Comparison of ENCODE assay signal across 25 cellular contexts in genomic region chr2:23614701-23615100, GRCh38.
DNase-seq lines count a peak whose midpoint lies in the region; ATAC-seq, FAIRE-seq and TF ChIP-seq lines count a peak whose summit lies in the region.
"Had no signal": no experiment of that assay in that cellular context is flagged by ENCODE, and none has a peak within 500 bp of the region (broad histone marks: within the 10 kb centered on the region; RNA-seq: fewer than 3 reads in every experiment).

No MANE protein-coding gene starts in this region.

- H3K9me3 Mint-ChIP-seq in stimulated activated effector memory CD8-positive, alpha-beta T cell treated with anti-CD3 and anti-CD28 coated beads, Interleukin-12 subunit alpha, Interleukin-12 subunit beta, amount 100 ng/mL, for 72 hours: no peaks in the 10 kb centered on the region
- peaks cover 0 to 1% (median 0%) of the 10 kb centered on the region in 6 donors for H3K9me3 Mint-ChIP-seq in immature natural killer cell
- peaks cover 8% of the 10 kb centered on the region for H3K9me3 Mint-ChIP-seq in CD8-positive, alpha-beta T cell
- H3K9me3 Mint-ChIP-seq: natural killer cell treated with Interleukin-12 subunit alpha and Interleukin-12 subunit beta and Interleukin-15 and Interleukin-18, amount 100 ng/mL, for 72 hours had no signal

- no peak overlapping the region for H3K4me3 ChIP-seq in kidney (ENCODE audit: low read length in 2 of 2)
- no peak overlapping the region for H3K4me3 ChIP-seq in trophoblast cell (ENCODE audit: low read depth, low read length)
- H3K4me3 ChIP-seq in CD8-positive, alpha-beta T cell (ENCODE audit: low read depth, low read length): no peak overlapping the region
- H3K4me3 ChIP-seq: smooth muscle cell, suprapubic skin had no signal

- H3K27ac Mint-ChIP-seq in stimulated activated effector memory CD8-positive, alpha-beta T cell treated with anti-CD3 and anti-CD28 coated beads, Interleukin-12 subunit alpha, Interleukin-12 subunit beta, amount 100 ng/mL, for 72 hours: no peak overlapping the region
- no peak overlapping the region for H3K27ac Mint-ChIP-seq in immature natural killer cell
- H3K27ac Mint-ChIP-seq in CD8-positive, alpha-beta T cell: no peak overlapping the region
- H3K27ac Mint-ChIP-seq: activated B cell treated with CpG ODN at 0.5 μM for 24 hours; CD4-positive, alpha-beta memory T cell; IgD-negative memory B cell had no signal

- no peak overlapping the region for H3K4me3 Mint-ChIP-seq in stimulated activated effector memory CD8-positive, alpha-beta T cell treated with anti-CD3 and anti-CD28 coated beads, Interleukin-12 subunit alpha, Interleukin-12 subunit beta, amount 100 ng/mL, for 72 hours
- H3K4me3 Mint-ChIP-seq in immature natural killer cell: peak overlapping the region in 1 of 5 donors; percentile 27
- no peak overlapping the region for H3K4me3 Mint-ChIP-seq in CD8-positive, alpha-beta T cell
- H3K4me3 Mint-ChIP-seq: activated B cell treated with CpG ODN at 0.5 μM for 24 hours; IgD-negative memory B cell; natural killer cell treated with Interleukin-12 subunit alpha and Interleukin-12 subunit beta and Interleukin-15 and Interleukin-18, amount 100 ng/mL, for 72 hours had no signal

- H2BK5ac ChIP-seq in trophoblast cell (ENCODE audit: low read depth, low read length, poor library complexity): no peak overlapping the region

- no peak overlapping the region for H3K18ac ChIP-seq in trophoblast cell (ENCODE audit: low read length)

- CTCF ChIA-PET in CD8-positive, alpha-beta T cell (lab: Charles Lee): interaction anchor here (1.5 kb wide), 1 partner anchor 9 kb away, joined by 3 read pairs; no protein-coding TSS in a partner anchor

- no peaks in the 10 kb centered on the region for H3K27me3 ChIP-seq in trophoblast cell (ENCODE audit: insufficient read depth, low read length)
- no peaks in the 10 kb centered on the region for H3K27me3 ChIP-seq in CD8-positive, alpha-beta T cell (ENCODE audit: insufficient read depth, low read length)
- H3K27me3 ChIP-seq: brain microvascular endothelial cell, suprapubic skin had no signal

- H3K36me3 ChIP-seq in kidney (ENCODE audit: control insufficient read depth in 1 of 2, insufficient read depth in 2 of 2, low read length in 2 of 2) (no peaks in the 10 kb centered on the region), trophoblast cell (ENCODE audit: control insufficient read depth in 1 of 2, insufficient read depth in 2 of 2, low read length in 2 of 2) (no peaks in the 10 kb centered on the region)
- H3K36me3 ChIP-seq in CD8-positive, alpha-beta T cell (ENCODE audit: insufficient read depth, low read length): no peaks in the 10 kb centered on the region
- H3K36me3 ChIP-seq: brain microvascular endothelial cell, suprapubic skin had no signal

- no peak overlapping the region for H3K4me2 ChIP-seq in trophoblast cell (ENCODE audit: low read length)
- H3K4me2 ChIP-seq: smooth muscle cell had no signal

- no CpG with 5 or more reads among the region's 12 CpGs for WGBS in trophoblast cell (ENCODE audit: extremely low coverage, insufficient coverage, insufficient read length)

- no peak overlapping the region for H2AK5ac ChIP-seq in trophoblast cell (ENCODE audit: low read length)

- no peak overlapping the region for H3K14ac ChIP-seq in trophoblast cell (ENCODE audit: low read length)

- peak; percentile 36 for ATAC-seq in stimulated activated effector memory CD8-positive, alpha-beta T cell treated with anti-CD3 and anti-CD28 coated beads, Interleukin-12 subunit alpha, Interleukin-12 subunit beta, amount 100 ng/mL, for 72 hours
- ATAC-seq in CD8-positive, alpha-beta T cell: no peak

- intact Hi-C loops in kidney (cut with DNase I): no loop called here
- intact Hi-C loops in CD8-positive, alpha-beta T cell (cut with DNase I, micrococcal nuclease): no loop called here

- H2AFZ ChIP-seq in trophoblast cell (ENCODE audit: insufficient read depth, low read length, poor library complexity): no peak overlapping the region

- H3K9me3 ChIP-seq in kidney (ENCODE audit: control insufficient read depth in 1 of 2, low read length in 2 of 2): no peaks in the 10 kb centered on the region
- H3K9me3 ChIP-seq in trophoblast cell (ENCODE audit: insufficient read depth, low read depth, low read length): no peaks in the 10 kb centered on the region
- no peaks in the 10 kb centered on the region for H3K9me3 ChIP-seq in CD8-positive, alpha-beta T cell (ENCODE audit: low read length)

- H3K4me1 ChIP-seq in kidney (ENCODE audit: control insufficient read depth in 1 of 2, insufficient read depth in 1 of 2, low read depth in 1 of 2, low read length in 2 of 2) (peaks cover 0 to 2% of the 10 kb centered on the region in 2 donors), trophoblast cell (ENCODE audit: control insufficient read depth in 1 of 2, insufficient read depth in 2 of 2, low read length in 2 of 2) (no peaks in the 10 kb centered on the region)
- H3K4me1 ChIP-seq in CD8-positive, alpha-beta T cell (ENCODE audit: insufficient read depth, low read length): peaks cover 14% of the 10 kb centered on the region

- POLR2A ChIA-PET in CD8-positive, alpha-beta T cell (lab: Charles Lee): no interaction called here

- H2BK12ac ChIP-seq in trophoblast cell (ENCODE audit: low read length): no peak overlapping the region

- no peak for FAIRE-seq in kidney (lab: Jason Lieb, UNC)
- FAIRE-seq: endothelial cell of umbilical vein, keratinocyte had no signal

- no peaks in the 10 kb centered on the region for H3K36me3 Mint-ChIP-seq in stimulated activated effector memory CD8-positive, alpha-beta T cell treated with anti-CD3 and anti-CD28 coated beads, Interleukin-12 subunit alpha, Interleukin-12 subunit beta, amount 100 ng/mL, for 72 hours
- peaks cover 0 to 5% (median 0%) of the 10 kb centered on the region in 3 donors for H3K36me3 Mint-ChIP-seq in immature natural killer cell
- no peaks in the 10 kb centered on the region for H3K36me3 Mint-ChIP-seq in CD8-positive, alpha-beta T cell
- H3K36me3 Mint-ChIP-seq: CD4-positive, alpha-beta memory T cell had no signal

- H3K27me3 Mint-ChIP-seq in immature natural killer cell (ENCODE audit: low read depth in 3 of 3): peaks cover 0 to 4% (median 2%) of the 10 kb centered on the region in 3 donors
- H3K27me3 Mint-ChIP-seq in CD8-positive, alpha-beta T cell (ENCODE audit: low read depth): peaks cover under 1% of the 10 kb centered on the region
- H3K27me3 Mint-ChIP-seq: IgD-negative memory B cell had no signal

- H3K27ac ChIP-seq in kidney (ENCODE audit: low read depth in 2 of 2, low read length in 2 of 2) (no peak overlapping the region), trophoblast cell (ENCODE audit: low read depth, low read length) (no peak overlapping the region)
- no peak overlapping the region for H3K27ac ChIP-seq in CD8-positive, alpha-beta T cell (ENCODE audit: low read depth, low read length)
- H3K27ac ChIP-seq: brain microvascular endothelial cell, suprapubic skin had no signal

- H3K79me1 ChIP-seq in trophoblast cell (ENCODE audit: low read length): no peaks in the 10 kb centered on the region

- no peak overlapping the region for H3K23ac ChIP-seq in trophoblast cell (ENCODE audit: low read length)

- no peak for TF ChIP-seq CTCF in kidney (IDR thresholded peaks at IDR 0.05; ENCODE audit: borderline replicate concordance, extremely low read depth, insufficient read depth)
- no peak for TF ChIP-seq CTCF in CD8-positive, alpha-beta T cell (IDR thresholded peaks at IDR 0.05)

- no peak overlapping the region for H4K12ac ChIP-seq in trophoblast cell (ENCODE audit: low read depth, low read length)

- no peak overlapping the region for H3K4ac ChIP-seq in trophoblast cell (ENCODE audit: low read depth, low read length)

- peaks cover 11% of the 10 kb centered on the region for H3K4me1 Mint-ChIP-seq in stimulated activated effector memory CD8-positive, alpha-beta T cell treated with anti-CD3 and anti-CD28 coated beads, Interleukin-12 subunit alpha, Interleukin-12 subunit beta, amount 100 ng/mL, for 72 hours
- H3K4me1 Mint-ChIP-seq in immature natural killer cell: peaks cover 10 to 16% of the 10 kb centered on the region in 2 donors
- peaks cover 21% of the 10 kb centered on the region for H3K4me1 Mint-ChIP-seq in CD8-positive, alpha-beta T cell (ENCODE audit: low read depth)

- no peak overlapping the region for H4K91ac ChIP-seq in trophoblast cell (ENCODE audit: low read depth, low read length)

- no peak overlapping the region for H2BK120ac ChIP-seq in trophoblast cell (ENCODE audit: insufficient read depth, low read length, poor library complexity)

- no peaks in the 10 kb centered on the region for H3K79me2 ChIP-seq in trophoblast cell (ENCODE audit: control insufficient read depth, insufficient read depth, low read length, poor library complexity)

- no peak overlapping the region for H4K8ac ChIP-seq in trophoblast cell (ENCODE audit: low read depth, low read length)

- H3K9ac ChIP-seq in kidney (ENCODE audit: low read length in 2 of 2): no peak overlapping the region
- no peak overlapping the region for H3K9ac ChIP-seq in trophoblast cell (ENCODE audit: low read length)

- DNase-seq in GDM1 (lab: John Stamatoyannopoulos, UW): peak; percentile 64
- DNase-seq in UCSD-AML1 (lab: John Stamatoyannopoulos, UW; ENCODE audit: unreplicated experiment): peak; percentile 64
- DNase-seq in kidney: peak; percentile 59
- DNase-seq in stimulated activated effector memory CD8-positive, alpha-beta T cell treated with anti-CD3 and anti-CD28 coated beads, Interleukin-12 subunit alpha, Interleukin-12 subunit beta, amount 100 ng/mL, for 72 hours (ENCODE audit: low spot score in 2 of 2): no peak
- DNase-seq in trophoblast cell: no peak
- no peak for DNase-seq in activated gamma-delta T cell (lab: John Stamatoyannopoulos, UW)
- DNase-seq in immature natural killer cell: no peak
- no peak for DNase-seq in CD8-positive, alpha-beta T cell
- DNase-seq: activated B cell treated with CpG ODN at 0.5 μM for 24 hours; brain microvascular endothelial cell; CD4-positive, alpha-beta memory T cell; cortex of kidney; DMS79; hippocampal formation; mammary epithelial cell; NCI-H2081 treated with DMSO at 0.1 percent for 48 hours; NCI-H510A treated with DMSO at 0.1 percent for 48 hours; stimulated activated CD4-positive, alpha-beta T cell treated with anti-CD3 and anti-CD28 coated beads, Interleukin-4, amount 100 ng/mL, for 4 hours; T-cell had no signal

Comparison
In these comparisons a context has a peak if more than half of its experiments do, and no peak if none do; other contexts are left out.
1. DNase-seq: peak in GDM1 (single experiment), UCSD-AML1 (single experiment) and kidney (single experiment); none in stimulated activated effector memory CD8-positive, alpha-beta T cell treated with anti-CD3 and anti-CD28 coated beads, Interleukin-12 subunit alpha, Interleukin-12 subunit beta, amount 100 ng/mL, for 72 hours (0 of 2), trophoblast cell (0 of 2), activated gamma-delta T cell (single experiment), immature natural killer cell (0 of 3) and CD8-positive, alpha-beta T cell (0 of 7).